16 cellular contexts compared by ENCODE assay signal in genomic region chr20:31849306-31849930, GRCh38. TPM values are rescaled to one million over a fixed set of nuclear protein-coding genes. Genes with fewer than 3 reads are reported as not detected.
DNase-seq lines count a peak whose midpoint lies in the region; ATAC-seq and TF ChIP-seq lines count a peak whose summit lies in the region.
"Had no signal": no experiment of that assay in that cellular context is flagged by ENCODE, and none has a peak within 500 bp of the region (broad histone marks: within the 10 kb centered on the region; RNA-seq: fewer than 3 reads in every experiment).

No MANE protein-coding gene starts in this region.

- H4K20me1 ChIP-seq in PC-3 (ENCODE audit: low read length): no peaks in the 10 kb centered on the region

- no TSS peak for BruUV-seq in PC-3 (replicated peaks; lab: Mats Ljungman, UMichigan)

- ATAC-seq in PC-3: peak; percentile 9; the same call in 1 of the 2 replicates
- no peak for ATAC-seq in left ventricle myocardium superior
- ATAC-seq in GM18873 (IDR thresholded peaks at IDR 0.05; ENCODE audit: low FRiP score, unreplicated experiment): no peak
- ATAC-seq in gastroesophageal sphincter: no peak
- ATAC-seq: right cardiac atrium; stimulated activated naive B cell treated with anti-CD40 and anti-IgM and Interleukin-4, amounts not matched to agents 10 μg/mL and 1 μg/mL and 100 μg/mL, for 72 hours had no signal

- H3K79me2 ChIP-seq in PC-3 (ENCODE audit: low read length): no peaks in the 10 kb centered on the region

- peak; percentile 93 for DNase-seq in DMS53 (lab: John Stamatoyannopoulos, UW)
- DNase-seq in NCI-H128 (lab: John Stamatoyannopoulos, UW; ENCODE audit: unreplicated experiment): peak; percentile 49
- peak; percentile 4 for DNase-seq in PC-3
- DNase-seq in kidney tubule cell (ENCODE audit: low spot score): peak; percentile 35
- DNase-seq in UCSD-AML1 (lab: John Stamatoyannopoulos, UW; ENCODE audit: unreplicated experiment): no peak
- no peak for DNase-seq in left ventricle myocardium superior
- DNase-seq: activated CD4-positive, alpha-beta T cell treated with anti-CD3 and anti-CD28 coated beads, Interleukin-2, amount 50 U/mL, for 1 hour; BE2C; islet precursor cell; Kasumi-1; naive B cell; stimulated activated naive B cell treated with anti-CD40 and anti-IgM and Interleukin-4, amounts not matched to agents 10 μg/mL and 1 μg/mL and 100 μg/mL, for 72 hours had no signal

- no peak overlapping the region for H3K9ac ChIP-seq in PC-3 (ENCODE audit: low read length)

- 68% methylated on average over 4 of the region's 45 CpGs; no CpG with 5 or more reads in 1 of the 2 donors for WGBS in gastroesophageal sphincter (ENCODE audit: low coverage in 1 of 2), 2 donors

- H3K36me3 ChIP-seq in PC-3 (ENCODE audit: low read depth, low read length) (no peaks in the 10 kb centered on the region), gastroesophageal sphincter (no peaks in the 10 kb centered on the region)
- H3K36me3 ChIP-seq: BE2C had no signal

- no peaks in the 10 kb centered on the region for H3K9me3 ChIP-seq in PC-3 (ENCODE audit: low read length)
- H3K9me3 ChIP-seq in gastroesophageal sphincter: no peaks in the 10 kb centered on the region
- H3K9me3 ChIP-seq: BE2C had no signal

- no peak for TF ChIP-seq POLR2A in gastroesophageal sphincter (IDR thresholded peaks at IDR 0.05)

- H3K4me2 ChIP-seq in PC-3 (ENCODE audit: low read length): no peak overlapping the region

- H3K4me1 ChIP-seq in PC-3 (ENCODE audit: insufficient read depth, low read length) (0 out of 2 replicates have a peak, but pooled peaks cover 3% of the 10 kb centered on the region), gastroesophageal sphincter (peaks cover 0 to 27% (median 0%) of the 10 kb centered on the region in 3 donors)
- H3K4me1 ChIP-seq: BE2C had no signal

- no peak overlapping the region for H2AFZ ChIP-seq in PC-3 (ENCODE audit: low read length)

- no peak overlapping the region for H3K27ac ChIP-seq in PC-3 (ENCODE audit: low read length)
- no peak overlapping the region for H3K27ac ChIP-seq in gastroesophageal sphincter

- no peaks in the 10 kb centered on the region for H3F3A ChIP-seq in PC-3 (ENCODE audit: low read length, unreplicated experiment)

- POLR2A ChIA-PET in PC-3 (lab: Charles Lee; ENCODE audit: unreplicated experiment): no interaction called here

- TF ChIP-seq EP300 in gastroesophageal sphincter (IDR thresholded peaks at IDR 0.05): no peak

- no peak overlapping the region for H3K4me3 ChIP-seq in PC-3 (ENCODE audit: low read length)
- no peak overlapping the region for H3K4me3 ChIP-seq in gastroesophageal sphincter

- no peaks in the 10 kb centered on the region for H3K9me2 ChIP-seq in PC-3 (replicated peaks; ENCODE audit: low read length)

- H3K27me3 ChIP-seq in PC-3 (ENCODE audit: low read length): peaks cover 12% of the 10 kb centered on the region
- H3K27me3 ChIP-seq in gastroesophageal sphincter: peaks cover 60% of the 10 kb centered on the region

- intact Hi-C loops in PC-3 (cut with micrococcal nuclease) (no loop called here), left ventricle myocardium superior (cut with micrococcal nuclease) (no loop called here)

- CTCF ChIA-PET in PC-3 (lab: Charles Lee): interaction anchor here (0.5 kb wide), 1 partner anchor 216 kb away, joined by 6 read pairs; no protein-coding TSS in a partner anchor

- TF ChIP-seq CTCF in PC-3 (conservative IDR thresholded peaks at IDR 0.05; ENCODE audit: low read depth, low read length): no peak
- no peak for TF ChIP-seq CTCF in gastroesophageal sphincter (IDR thresholded peaks at IDR 0.05)

RNA-seq across cellular contexts. Expression of gene FOXS1, which starts 4.0 kb away (rescaled TPM):
- total RNA-seq in PC-3 (2014; rRNA removed) (not detected in 2 replicates), left ventricle myocardium superior (1.3 TPM), gastroesophageal sphincter (1 to 10 TPM in 2 of 4 donors, under 1 TPM in 1, not detected in 1; 0.62 to 3.9 (median 2.3) TPM)

RNA-seq across cellular contexts. Expression of gene DUSP15, which starts 20.9 kb away (rescaled TPM):
- total RNA-seq in PC-3 (2014; rRNA removed) (not detected in 2 replicates), left ventricle myocardium superior (4.0 TPM), gastroesophageal sphincter (1 to 10 TPM; 1.5 to 8.2 (median 4.5) TPM)

RNA-seq across cellular contexts. Expression of gene TTLL9, which starts 21.0 kb away (rescaled TPM):
- not detected in 2 replicates for total RNA-seq in PC-3 (2014; rRNA removed)
- not detected for total RNA-seq in left ventricle myocardium superior
- total RNA-seq in gastroesophageal sphincter: under 1 TPM in 1 of 4 donors, not detected in 3; 0.47 TPM
- total RNA-seq: dermis microvascular lymphatic vessel endothelial cell had no signal

RNA-seq across cellular contexts. Expression of gene MYLK2, which starts 30.3 kb away (rescaled TPM):
- total RNA-seq in PC-3 (2014; rRNA removed) (1.7 TPM in 2 replicates), left ventricle myocardium superior (0.10 TPM), gastroesophageal sphincter (under 1 TPM in 3 of 4 donors, not detected in 1; 0.27 to 0.54 (median 0.31) TPM)

Comparison
In these comparisons a context has a peak if more than half of its experiments do, and no peak if none do; other contexts are left out.
1. DNase-seq: peak in DMS53 (single experiment), NCI-H128 (single experiment), PC-3 (single experiment) and kidney tubule cell (single experiment); none in UCSD-AML1 (single experiment) and left ventricle myocardium superior (single experiment).